Comparison of ENCODE assay signal across 19 cellular contexts in genomic region chr6:137800749-137801148, GRCh38.
DNase-seq lines count a peak whose midpoint lies in the region; ATAC-seq and TF ChIP-seq lines count a peak whose summit lies in the region.
"Had no signal": no experiment of that assay in that cellular context is flagged by ENCODE, and none has a peak within 500 bp of the region (broad histone marks: within the 10 kb centered on the region; RNA-seq: fewer than 3 reads in every experiment).

No MANE protein-coding gene starts in this region.

- no peaks in the 10 kb centered on the region for H3K27me3 ChIP-seq in transverse colon
- H3K27me3 ChIP-seq: body of pancreas, neural progenitor cell, SJSA1, vagina had no signal

- no peak for TF ChIP-seq POLR2A in transverse colon (IDR thresholded peaks at IDR 0.05)

- no peaks in the 10 kb centered on the region for H3K9me3 ChIP-seq in transverse colon
- H3K9me3 ChIP-seq: body of pancreas, SJSA1, vagina had no signal

- peaks cover 11 to 19% of the 10 kb centered on the region in 2 donors for H3K36me3 Mint-ChIP-seq in activated naive CD4-positive, alpha-beta T cell treated with anti-CD3 and anti-CD28 coated beads, Interleukin-2, amount 50 U/mL, for 72 hours
- peaks cover 3% of the 10 kb centered on the region for H3K36me3 Mint-ChIP-seq in T-helper 2 cell treated with Interferon-gamma antibody and Interleukin-4, amounts not matched to agents 5 μg/mL and 100 μg/mL, for 36 hours (ENCODE audit: low read depth)
- peaks cover 0 to 4% (median 0%) of the 10 kb centered on the region in 3 donors for H3K36me3 Mint-ChIP-seq in immature natural killer cell
- H3K36me3 Mint-ChIP-seq: neural progenitor cell had no signal

- intact Hi-C loops in transverse colon (cut with DNase I; ENCODE audit: low total_unique reads) = loop anchor here (10.0 kb wide), 1 partner anchor 74 kb away; no protein-coding TSS in a partner anchor

- in situ Hi-C loops in transverse colon (cut with MboI; ENCODE audit: low pct_ligation_motif_present in 1 of 4, low pct_unique_long_range_greater_than_20kb in 1 of 4, low sequenced_read_pairs in 3 of 4) = loop anchor here in 1 of 4 donors (10.0 kb wide), 1 partner anchor 144 kb away; no protein-coding TSS in a partner anchor

- H3K4me3 Mint-ChIP-seq in T-helper 2 cell treated with Interferon-gamma antibody and Interleukin-4, amounts not matched to agents 5 μg/mL and 100 μg/mL, for 36 hours = peak overlapping the region; percentile 1
- H3K4me3 Mint-ChIP-seq in immature natural killer cell = no peak overlapping the region
- H3K4me3 Mint-ChIP-seq: neural progenitor cell had no signal

- no peaks in the 10 kb centered on the region for H3K36me3 ChIP-seq in transverse colon
- H3K36me3 ChIP-seq: neural progenitor cell, SJSA1, vagina had no signal

- TF ChIP-seq EP300 in transverse colon (IDR thresholded peaks at IDR 0.05; ENCODE audit: low read depth) = no peak

- peak in 1 of 2 donors; percentile 9 for ATAC-seq in activated naive CD4-positive, alpha-beta T cell treated with anti-CD3 and anti-CD28 coated beads, Interleukin-2, amount 50 U/mL, for 72 hours
- ATAC-seq in GM21786 (IDR thresholded peaks at IDR 0.05; ENCODE audit: unreplicated experiment) (no peak), HG02588 (IDR thresholded peaks at IDR 0.05; ENCODE audit: unreplicated experiment) (no peak)
- ATAC-seq: body of pancreas had no signal

- H3K4me1 Mint-ChIP-seq in T-helper 2 cell treated with Interferon-gamma antibody and Interleukin-4, amounts not matched to agents 5 μg/mL and 100 μg/mL, for 36 hours (ENCODE audit: low read depth) = peaks cover 53% of the 10 kb centered on the region
- H3K4me1 Mint-ChIP-seq in immature natural killer cell = peaks cover 21 to 29% of the 10 kb centered on the region in 2 donors
- H3K4me1 Mint-ChIP-seq: neural progenitor cell had no signal

- H3K4me1 ChIP-seq in transverse colon = peaks cover 0 to 48% (median 7%) of the 10 kb centered on the region in 4 donors
- H3K4me1 ChIP-seq: neural progenitor cell, vagina had no signal

- no peak for DNase-seq in activated naive CD4-positive, alpha-beta T cell treated with anti-CD3 and anti-CD28 coated beads, Interleukin-2, amount 50 U/mL, for 72 hours (ENCODE audit: low spot score in 2 of 2)
- DNase-seq in activated naive CD4-positive, alpha-beta T cell (lab: John Stamatoyannopoulos, UW) = no peak
- no peak for DNase-seq in T-helper 2 cell treated with Interferon-gamma antibody and Interleukin-4, amounts not matched to agents 5 μg/mL and 100 μg/mL, for 36 hours (ENCODE audit: low spot score)
- DNase-seq in immature natural killer cell = no peak
- DNase-seq in transverse colon = no peak
- no peak for DNase-seq in NCI-H510A (lab: John Stamatoyannopoulos, UW)
- DNase-seq: activated CD4-positive, alpha-beta T cell treated with anti-CD3 and anti-CD28 coated beads, Interleukin-2, amount 50 U/mL, for 1 hour; activated effector memory CD4-positive, alpha-beta T cell treated with anti-CD3 and anti-CD28 coated beads, Interleukin-2, amount 50 U/mL, for 16 hours; body of pancreas; DMS 273 treated with DMSO at 0.1 percent for 48 hours; HCEC 1CT; NCI-H524 treated with DMSO at 0.1 percent for 48 hours; PC-9 had no signal

- H3K4me3 ChIP-seq in transverse colon = no peak overlapping the region
- H3K4me3 ChIP-seq: body of pancreas, lung, neural progenitor cell, PC-9, SJSA1, vagina had no signal

- WGBS in transverse colon (ENCODE audit: low coverage in 1 of 2), 2 donors = 69 to 71% methylated on average over 2 of the region's 2 CpGs

- no peaks in the 10 kb centered on the region for H3K27me3 Mint-ChIP-seq in T-helper 2 cell treated with Interferon-gamma antibody and Interleukin-4, amounts not matched to agents 5 μg/mL and 100 μg/mL, for 36 hours (ENCODE audit: low read depth)
- peaks cover 0 to 2% (median 2%) of the 10 kb centered on the region in 3 donors for H3K27me3 Mint-ChIP-seq in immature natural killer cell (ENCODE audit: low read depth in 3 of 3)

- H3K9me3 Mint-ChIP-seq in activated naive CD4-positive, alpha-beta T cell treated with anti-CD3 and anti-CD28 coated beads, Interleukin-2, amount 50 U/mL, for 72 hours = peaks cover 9 to 11% of the 10 kb centered on the region in 2 donors
- no peaks in the 10 kb centered on the region for H3K9me3 Mint-ChIP-seq in T-helper 2 cell treated with Interferon-gamma antibody and Interleukin-4, amounts not matched to agents 5 μg/mL and 100 μg/mL, for 36 hours
- no peaks in the 10 kb centered on the region for H3K9me3 Mint-ChIP-seq in immature natural killer cell
- H3K9me3 Mint-ChIP-seq: neural progenitor cell had no signal

- peak overlapping the region in 3 of 4 donors; percentile 14 to 53 (median 49) for H3K27ac ChIP-seq in transverse colon
- H3K27ac ChIP-seq: body of pancreas, neural progenitor cell, PC-9, SJSA1, vagina had no signal

- peak overlapping the region; percentile 40 to 83 for H3K27ac Mint-ChIP-seq in activated naive CD4-positive, alpha-beta T cell treated with anti-CD3 and anti-CD28 coated beads, Interleukin-2, amount 50 U/mL, for 72 hours
- H3K27ac Mint-ChIP-seq in T-helper 2 cell treated with Interferon-gamma antibody and Interleukin-4, amounts not matched to agents 5 μg/mL and 100 μg/mL, for 36 hours = peak overlapping the region; percentile 37
- H3K27ac Mint-ChIP-seq in immature natural killer cell = peak overlapping the region in 5 of 6 donors; percentile 67 to 95 (median 88)

- no peak for TF ChIP-seq CTCF in transverse colon (IDR thresholded peaks at IDR 0.05)

Comparison
In these comparisons a context has a peak if more than half of its experiments do, and no peak if none do; other contexts are left out.
1. H3K27ac Mint-ChIP-seq: peak in every context shown above with its lines; median percentile 88 in immature natural killer cell; 62 in activated naive CD4-positive, alpha-beta T cell treated with anti-CD3 and anti-CD28 coated beads, Interleukin-2, amount 50 U/mL, for 72 hours; 37 in T-helper 2 cell treated with Interferon-gamma antibody and Interleukin-4, amounts not matched to agents 5 μg/mL and 100 μg/mL, for 36 hours.